Comparison of ENCODE assay signal across 1 cellular context in genomic region chr1:26938004-26938658, GRCh38.
TF ChIP-seq lines count a peak whose summit lies in the region.

No MANE protein-coding gene starts in this region.

TF ChIP-seq in HepG2, 621 proteins besides CTCF, POLR2A, EP300 and RAD21 (continued from another document and continues in another):
- peak; percentile 83; the same call in 1 of the 2 replicates for TF ChIP-seq MEIS1 (CRISPR knock-in tag; IDR thresholded peaks at IDR 0.05; ENCODE audit: borderline replicate concordance)
- no peak for TF ChIP-seq KLF9 (CRISPR knock-in tag; IDR thresholded peaks at IDR 0.05; ENCODE audit: low read depth)
- 0 out of 2 replicates have a peak, but pooled peaks have one; percentile 27 for TF ChIP-seq SNAI1 (CRISPR knock-in tag; IDR thresholded peaks at IDR 0.05; ENCODE audit: borderline replicate concordance)
- TF ChIP-seq ZFYVE20 (CRISPR knock-in tag; IDR thresholded peaks at IDR 0.05; ENCODE audit: borderline replicate concordance, low read depth): no peak
- TF ChIP-seq DMTF1 (CRISPR knock-in tag; IDR thresholded peaks at IDR 0.05): no peak
- no peak for TF ChIP-seq ZNF253 (CRISPR knock-in tag; IDR thresholded peaks at IDR 0.05; ENCODE audit: borderline replicate concordance)
- peak; percentile 80; the same call in 1 of the 2 replicates for TF ChIP-seq ZBTB38 (CRISPR knock-in tag; IDR thresholded peaks at IDR 0.05)
- TF ChIP-seq ZNF710 (CRISPR knock-in tag; IDR thresholded peaks at IDR 0.05; ENCODE audit: borderline replicate concordance): peak; percentile 92
- peak; percentile 97 for TF ChIP-seq NR2F6 (IDR thresholded peaks at IDR 0.05)
- TF ChIP-seq NR2F6 (CRISPR knock-in tag; IDR thresholded peaks at IDR 0.05): peak; percentile 98
- peak; percentile 56; the same call in 1 of the 2 replicates for TF ChIP-seq POGK (CRISPR knock-in tag; conservative IDR thresholded peaks at IDR 0.05)
- TF ChIP-seq BCL3 (CRISPR knock-in tag; IDR thresholded peaks at IDR 0.05): no peak; the same call in 1 of the 2 replicates
- no peak for TF ChIP-seq TIGD3 (CRISPR knock-in tag; IDR thresholded peaks at IDR 0.05; ENCODE audit: borderline replicate concordance)
- peak; percentile 50 for TF ChIP-seq NFKB2 (CRISPR knock-in tag; IDR thresholded peaks at IDR 0.05; ENCODE audit: borderline replicate concordance)
- no peak for TF ChIP-seq ZBTB14 (CRISPR knock-in tag; IDR thresholded peaks at IDR 0.05)
- TF ChIP-seq ZNF777 (CRISPR knock-in tag; IDR thresholded peaks at IDR 0.05): no peak
- peak; percentile 93; the same call in 1 of the 2 replicates for TF ChIP-seq ZNF713 (CRISPR knock-in tag; IDR thresholded peaks at IDR 0.05)
- peak; percentile 71; the same call in 1 of the 2 replicates for TF ChIP-seq ZSCAN31 (CRISPR knock-in tag; IDR thresholded peaks at IDR 0.05; ENCODE audit: low read depth)
- TF ChIP-seq THYN1 (CRISPR knock-in tag; IDR thresholded peaks at IDR 0.05; ENCODE audit: borderline replicate concordance, low read depth): no peak
- TF ChIP-seq KLF13 (CRISPR knock-in tag; IDR thresholded peaks at IDR 0.05): no peak
- TF ChIP-seq PAX8 (CRISPR knock-in tag; IDR thresholded peaks at IDR 0.05; ENCODE audit: borderline replicate concordance): 0 out of 2 replicates have a peak, but pooled peaks have one; percentile 54
- TF ChIP-seq PHF8 (CRISPR knock-in tag; IDR thresholded peaks at IDR 0.05): 0 out of 2 replicates have a peak, but pooled peaks have one; percentile 39
- TF ChIP-seq RXRB (CRISPR knock-in tag; IDR thresholded peaks at IDR 0.05; ENCODE audit: borderline replicate concordance): peak; percentile 99
- TF ChIP-seq ZBTB2 (CRISPR knock-in tag; IDR thresholded peaks at IDR 0.05; ENCODE audit: low read depth): no peak
- no peak for TF ChIP-seq ZNF747 (CRISPR knock-in tag; IDR thresholded peaks at IDR 0.05; ENCODE audit: borderline replicate concordance)
- TF ChIP-seq IRX3 (CRISPR knock-in tag; IDR thresholded peaks at IDR 0.05; ENCODE audit: borderline replicate concordance, low read depth): no peak
- TF ChIP-seq MXD4 (CRISPR knock-in tag; IDR thresholded peaks at IDR 0.05): no peak
- no peak; the same call in 1 of the 2 replicates for TF ChIP-seq ZNF343 (CRISPR knock-in tag; IDR thresholded peaks at IDR 0.05)
- TF ChIP-seq HIC2 (CRISPR knock-in tag; IDR thresholded peaks at IDR 0.05; ENCODE audit: low read depth): peak; percentile 91; the same call in 1 of the 2 replicates
- TF ChIP-seq BORCS8-MEF2B (CRISPR knock-in tag; IDR thresholded peaks at IDR 0.05): peak; percentile 71
- no peak for TF ChIP-seq PREB (CRISPR knock-in tag; IDR thresholded peaks at IDR 0.05)
- no peak for TF ChIP-seq ZNF83 (CRISPR knock-in tag; IDR thresholded peaks at IDR 0.05; ENCODE audit: borderline replicate concordance)
- TF ChIP-seq ATF2 (CRISPR knock-in tag; IDR thresholded peaks at IDR 0.05): peak; percentile 83; the same call in 1 of the 2 replicates
- TF ChIP-seq ZNF772 (CRISPR knock-in tag; IDR thresholded peaks at IDR 0.05): no peak; the same call in none of the 2 replicates
- no peak for TF ChIP-seq NRL (CRISPR knock-in tag; IDR thresholded peaks at IDR 0.05; ENCODE audit: borderline replicate concordance)
- no peak for TF ChIP-seq ZNF367 (CRISPR knock-in tag; IDR thresholded peaks at IDR 0.05; ENCODE audit: borderline replicate concordance)
- no peak for TF ChIP-seq FIP1L1 (IDR thresholded peaks at IDR 0.05; ENCODE audit: borderline replicate concordance, insufficient read depth, low read depth, low read length)
- TF ChIP-seq MTA1 (CRISPR knock-in tag; IDR thresholded peaks at IDR 0.05; ENCODE audit: borderline replicate concordance): peak; percentile 88; the same call in 1 of the 2 replicates
- no peak for TF ChIP-seq ZNF558 (CRISPR knock-in tag; IDR thresholded peaks at IDR 0.05; ENCODE audit: borderline replicate concordance)
- no peak for TF ChIP-seq ZNF557 (CRISPR knock-in tag; IDR thresholded peaks at IDR 0.05)
- peak; percentile 50; the same call in 1 of the 2 replicates for TF ChIP-seq HHEX (CRISPR knock-in tag; IDR thresholded peaks at IDR 0.05)
- TF ChIP-seq ZFAT (CRISPR knock-in tag; conservative IDR thresholded peaks at IDR 0.05): no peak
- peak; percentile 43 for TF ChIP-seq XRCC5 (optimal IDR thresholded peaks at IDR 0.05; ENCODE audit: low read length)
- peak; percentile 83 for TF ChIP-seq ZNF607 (CRISPR knock-in tag; IDR thresholded peaks at IDR 0.05; ENCODE audit: borderline replicate concordance)
- peak; percentile 20; the same call in 1 of the 2 replicates for TF ChIP-seq ZBTB26 (CRISPR knock-in tag; IDR thresholded peaks at IDR 0.05; ENCODE audit: borderline replicate concordance)
- TF ChIP-seq ZNF549 (CRISPR knock-in tag; IDR thresholded peaks at IDR 0.05): no peak
- TF ChIP-seq NFE2 (CRISPR knock-in tag; IDR thresholded peaks at IDR 0.05): no peak
- TF ChIP-seq ZNF383 (CRISPR knock-in tag; IDR thresholded peaks at IDR 0.05; ENCODE audit: borderline replicate concordance): no peak
- TF ChIP-seq NR2F1 (CRISPR knock-in tag; IDR thresholded peaks at IDR 0.05): peak; percentile 87 to 90
